ENCODE assay signal across 1 cellular context in genomic region chr18:74251297-74252031, GRCh38.
TF ChIP-seq lines count a peak whose summit lies in the region.

No MANE protein-coding gene starts in this region.

TF ChIP-seq in HepG2, 621 proteins besides CTCF, POLR2A, EP300 and RAD21 (continued from another document):
- TF ChIP-seq ZBTB49 (CRISPR knock-in tag; IDR thresholded peaks at IDR 0.05; ENCODE audit: borderline replicate concordance) (no peak), ZNF556 (CRISPR knock-in tag; IDR thresholded peaks at IDR 0.05; ENCODE audit: borderline replicate concordance) (no peak), NR2C2 (CRISPR knock-in tag; IDR thresholded peaks at IDR 0.05; ENCODE audit: borderline replicate concordance) (peak; percentile 83), TFDP1 (CRISPR knock-in tag; IDR thresholded peaks at IDR 0.05; ENCODE audit: borderline replicate concordance) (no peak), HMG20A (CRISPR knock-in tag; IDR thresholded peaks at IDR 0.05; ENCODE audit: borderline replicate concordance) (no peak; the same call in 1 of the 2 replicates), MXI1 (IDR thresholded peaks at IDR 0.05; ENCODE audit: borderline replicate concordance, low read depth, low read length) (0 out of 3 replicates have a peak, but pooled peaks have one; percentile 16), ZBTB34 (CRISPR knock-in tag; IDR thresholded peaks at IDR 0.05) (no peak), ZNF350 (CRISPR knock-in tag; IDR thresholded peaks at IDR 0.05; ENCODE audit: borderline replicate concordance, low read depth) (no peak), KAT7 (CRISPR knock-in tag; IDR thresholded peaks at IDR 0.05; ENCODE audit: borderline replicate concordance) (no peak), ZSCAN9 (CRISPR knock-in tag; IDR thresholded peaks at IDR 0.05; ENCODE audit: borderline replicate concordance) (no peak), ARID5B (CRISPR knock-in tag; IDR thresholded peaks at IDR 0.05) (peak; percentile 44; the same call in 1 of the 2 replicates), ZNF652 (CRISPR knock-in tag; IDR thresholded peaks at IDR 0.05; ENCODE audit: borderline replicate concordance, low read depth) (peak; percentile 97), GABPB1 (CRISPR knock-in tag; IDR thresholded peaks at IDR 0.05) (no peak), ZNF17 (CRISPR knock-in tag; IDR thresholded peaks at IDR 0.05) (no peak), ZNF253 (CRISPR knock-in tag; IDR thresholded peaks at IDR 0.05; ENCODE audit: borderline replicate concordance) (no peak), ATF7-NPFF (CRISPR knock-in tag; IDR thresholded peaks at IDR 0.05; ENCODE audit: low read depth) (no peak), ZNF746 (CRISPR knock-in tag; IDR thresholded peaks at IDR 0.05) (no peak), POLR2AphosphoS2 (IDR thresholded peaks at IDR 0.05; ENCODE audit: low read depth, low read length) (peak; percentile 59; the same call in 1 of the 2 replicates), ZNF367 (CRISPR knock-in tag; IDR thresholded peaks at IDR 0.05; ENCODE audit: borderline replicate concordance) (no peak), TRIM22 (IDR thresholded peaks at IDR 0.05) (no peak), THAP7 (CRISPR knock-in tag; IDR thresholded peaks at IDR 0.05) (no peak), NRL (CRISPR knock-in tag; IDR thresholded peaks at IDR 0.05; ENCODE audit: borderline replicate concordance) (no peak), ZFAT (CRISPR knock-in tag; conservative IDR thresholded peaks at IDR 0.05) (no peak), PRMT3 (CRISPR knock-in tag; IDR thresholded peaks at IDR 0.05; ENCODE audit: borderline replicate concordance, low read depth) (no peak)
